In the genomic region with DNA sequence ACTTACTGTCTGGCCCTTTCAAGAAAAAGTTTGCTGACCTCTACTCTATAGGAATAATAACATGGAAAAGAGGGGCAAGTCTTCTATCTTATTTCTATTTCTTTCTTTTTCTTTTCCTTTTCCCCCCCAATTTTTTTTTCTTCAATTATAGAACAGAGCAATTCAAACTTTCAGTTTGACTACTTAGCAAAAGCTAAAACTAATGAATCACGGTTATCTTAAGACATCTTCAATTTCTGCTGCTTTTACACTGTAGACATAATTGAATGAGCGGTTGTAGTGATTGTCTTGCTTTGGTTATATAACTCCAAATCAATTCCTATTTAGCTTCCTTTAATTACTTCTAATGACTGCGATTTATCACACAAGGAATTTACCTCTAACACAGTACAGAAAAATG, we compare ENCODE assay signal across 1 cellular context.
TF ChIP-seq lines count a peak whose summit lies in the region.

No MANE protein-coding gene starts in this region.

TF ChIP-seq in GM23338, 12 proteins besides CTCF, POLR2A, EP300 and RAD21 (continued from another document):
- TF ChIP-seq, protein P1, sequence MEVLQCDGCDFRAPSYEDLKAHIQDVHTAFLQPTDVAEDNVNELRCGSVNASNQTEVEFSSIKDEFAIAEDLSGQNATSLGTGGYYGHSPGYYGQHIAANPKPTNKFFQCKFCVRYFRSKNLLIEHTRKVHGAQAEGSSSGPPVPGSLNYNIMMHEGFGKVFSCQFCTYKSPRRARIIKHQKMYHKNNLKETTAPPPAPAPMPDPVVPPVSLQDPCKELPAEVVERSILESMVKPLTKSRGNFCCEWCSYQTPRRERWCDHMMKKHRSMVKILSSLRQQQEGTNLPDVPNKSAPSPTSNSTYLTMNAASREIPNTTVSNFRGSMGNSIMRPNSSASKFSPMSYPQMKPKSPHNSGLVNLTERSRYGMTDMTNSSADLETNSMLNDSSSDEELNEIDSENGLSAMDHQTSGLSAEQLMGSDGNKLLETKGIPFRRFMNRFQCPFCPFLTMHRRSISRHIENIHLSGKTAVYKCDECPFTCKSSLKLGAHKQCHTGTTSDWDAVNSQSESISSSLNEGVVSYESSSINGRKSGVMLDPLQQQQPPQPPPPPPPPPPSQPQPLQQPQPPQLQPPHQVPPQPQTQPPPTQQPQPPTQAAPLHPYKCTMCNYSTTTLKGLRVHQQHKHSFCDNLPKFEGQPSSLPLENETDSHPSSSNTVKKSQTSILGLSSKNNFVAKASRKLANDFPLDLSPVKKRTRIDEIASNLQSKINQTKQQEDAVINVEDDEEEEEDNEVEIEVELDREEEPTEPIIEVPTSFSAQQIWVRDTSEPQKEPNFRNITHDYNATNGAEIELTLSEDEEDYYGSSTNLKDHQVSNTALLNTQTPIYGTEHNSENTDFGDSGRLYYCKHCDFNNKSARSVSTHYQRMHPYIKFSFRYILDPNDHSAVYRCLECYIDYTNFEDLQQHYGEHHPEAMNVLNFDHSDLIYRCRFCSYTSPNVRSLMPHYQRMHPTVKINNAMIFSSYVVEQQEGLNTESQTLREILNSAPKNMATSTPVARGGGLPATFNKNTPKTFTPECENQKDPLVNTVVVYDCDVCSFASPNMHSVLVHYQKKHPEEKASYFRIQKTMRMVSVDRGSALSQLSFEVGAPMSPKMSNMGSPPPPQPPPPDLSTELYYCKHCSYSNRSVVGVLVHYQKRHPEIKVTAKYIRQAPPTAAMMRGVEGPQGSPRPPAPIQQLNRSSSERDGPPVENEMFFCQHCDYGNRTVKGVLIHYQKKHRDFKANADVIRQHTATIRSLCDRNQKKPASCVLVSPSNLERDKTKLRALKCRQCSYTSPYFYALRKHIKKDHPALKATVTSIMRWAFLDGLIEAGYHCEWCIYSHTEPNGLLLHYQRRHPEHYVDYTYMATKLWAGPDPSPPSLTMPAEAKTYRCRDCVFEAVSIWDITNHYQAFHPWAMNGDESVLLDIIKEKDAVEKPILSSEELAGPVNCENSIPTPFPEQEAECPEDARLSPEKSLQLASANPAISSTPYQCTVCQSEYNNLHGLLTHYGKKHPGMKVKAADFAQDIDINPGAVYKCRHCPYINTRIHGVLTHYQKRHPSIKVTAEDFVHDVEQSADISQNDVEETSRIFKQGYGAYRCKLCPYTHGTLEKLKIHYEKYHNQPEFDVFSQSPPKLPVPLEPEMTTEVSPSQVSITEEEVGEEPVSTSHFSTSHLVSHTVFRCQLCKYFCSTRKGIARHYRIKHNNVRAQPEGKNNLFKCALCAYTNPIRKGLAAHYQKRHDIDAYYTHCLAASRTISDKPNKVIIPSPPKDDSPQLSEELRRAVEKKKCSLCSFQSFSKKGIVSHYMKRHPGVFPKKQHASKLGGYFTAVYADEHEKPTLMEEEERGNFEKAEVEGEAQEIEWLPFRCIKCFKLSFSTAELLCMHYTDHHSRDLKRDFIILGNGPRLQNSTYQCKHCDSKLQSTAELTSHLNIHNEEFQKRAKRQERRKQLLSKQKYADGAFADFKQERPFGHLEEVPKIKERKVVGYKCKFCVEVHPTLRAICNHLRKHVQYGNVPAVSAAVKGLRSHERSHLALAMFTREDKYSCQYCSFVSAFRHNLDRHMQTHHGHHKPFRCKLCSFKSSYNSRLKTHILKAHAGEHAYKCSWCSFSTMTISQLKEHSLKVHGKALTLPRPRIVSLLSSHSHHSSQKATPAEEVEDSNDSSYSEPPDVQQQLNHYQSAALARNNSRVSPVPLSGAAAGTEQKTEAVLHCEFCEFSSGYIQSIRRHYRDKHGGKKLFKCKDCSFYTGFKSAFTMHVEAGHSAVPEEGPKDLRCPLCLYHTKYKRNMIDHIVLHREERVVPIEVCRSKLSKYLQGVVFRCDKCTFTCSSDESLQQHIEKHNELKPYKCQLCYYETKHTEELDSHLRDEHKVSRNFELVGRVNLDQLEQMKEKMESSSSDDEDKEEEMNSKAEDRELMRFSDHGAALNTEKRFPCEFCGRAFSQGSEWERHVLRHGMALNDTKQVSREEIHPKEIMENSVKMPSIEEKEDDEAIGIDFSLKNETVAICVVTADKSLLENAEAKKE (CRISPR knock-in tag; IDR thresholded peaks at IDR 0.05), result no peak
- no peak for TF ChIP-seq EZH2 (IDR thresholded peaks at IDR 0.05; ENCODE audit: low read depth, unreplicated experiment)
- no peak for TF ChIP-seq ZNF114 (CRISPR knock-in tag; IDR thresholded peaks at IDR 0.05)
